ENCODE assay signal across 13 cellular contexts in the genomic region with DNA sequence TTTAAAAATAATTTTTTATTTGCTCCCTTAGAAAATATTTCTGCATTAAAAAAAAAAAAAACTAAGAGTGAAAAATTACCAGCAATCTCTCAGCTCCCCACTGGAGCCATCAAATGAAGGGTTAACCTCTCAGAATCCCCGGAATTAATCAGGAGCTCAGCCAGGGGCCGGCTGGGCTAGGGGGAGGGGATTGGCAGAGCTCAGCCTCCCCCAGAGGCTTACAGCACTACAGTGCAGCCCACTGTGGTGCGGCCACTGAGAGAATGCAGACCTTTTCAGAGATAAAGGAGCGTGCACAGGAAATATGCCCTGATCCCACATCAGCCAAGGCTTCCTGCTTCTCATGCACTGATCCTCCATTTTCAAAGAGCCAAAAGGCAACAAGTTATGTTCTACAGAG.
DNase-seq lines count a peak whose midpoint lies in the region; ATAC-seq and TF ChIP-seq lines count a peak whose summit lies in the region.
"Had no signal": no experiment of that assay in that cellular context is flagged by ENCODE, and none has a peak within 500 bp of the region (broad histone marks: within the 10 kb centered on the region; RNA-seq: fewer than 3 reads in every experiment).

No MANE protein-coding gene starts in this region.

- POLR2A ChIA-PET in SK-N-SH (lab: Yijun Ruan, JAX), result no interaction called here
- POLR2A ChIA-PET in activated CD4-positive, alpha-beta memory T cell treated with anti-CD3 and anti-CD28 coated beads for 36 hours (lab: Charles Lee), result no interaction called here

- H3K27ac Mint-ChIP-seq in glutamatergic neuron (ENCODE audit: unreplicated experiment), result peak overlapping the region; percentile 20
- H3K27ac Mint-ChIP-seq in activated CD4-positive, alpha-beta memory T cell treated with anti-CD3 and anti-CD28 coated beads for 36 hours, result no peak overlapping the region
- H3K27ac Mint-ChIP-seq: T-cell had no signal

- peak; percentile 41 for TF ChIP-seq RAD21 in SK-N-SH (IDR thresholded peaks at IDR 0.05; ENCODE audit: low read length)
- TF ChIP-seq RAD21 in neural cell (conservative IDR thresholded peaks at IDR 0.05), result no peak

- TF ChIP-seq EP300 in SK-N-SH (IDR thresholded peaks at IDR 0.05; ENCODE audit: borderline replicate concordance in 1 of 2, low read depth in 1 of 2, low read length in 1 of 2) (peak; percentile 33 to 40; a peak in 2 of 4 replicates), neural cell (conservative IDR thresholded peaks at IDR 0.05; ENCODE audit: poor library complexity, severe bottlenecking) (no peak)

- in situ Hi-C loops in gastrocnemius medialis (cut with MboI; ENCODE audit: low sequenced_read_pairs in 4 of 4), result no loop called here

- H3K79me2 ChIP-seq in SK-N-SH (ENCODE audit: insufficient read depth), result no peaks in the 10 kb centered on the region
- H3K79me2 ChIP-seq in neural cell (replicated peaks; ENCODE audit: insufficient read depth, low read length), result no peaks in the 10 kb centered on the region

- no peak overlapping the region for H3K9ac ChIP-seq in SK-N-SH
- no peak overlapping the region for H3K9ac ChIP-seq in neural cell (ENCODE audit: low read length)

- H3K4me2 ChIP-seq in SK-N-SH (peak overlapping the region; percentile 33; the same call in 1 of the 2 replicates), neural cell (ENCODE audit: low read length) (peak overlapping the region; percentile 9)

- H4K20me1 ChIP-seq in SK-N-SH (ENCODE audit: insufficient read depth) (no peaks in the 10 kb centered on the region), neural cell (ENCODE audit: insufficient read depth) (no peaks in the 10 kb centered on the region)

- TF ChIP-seq CTCF in SK-N-SH (IDR thresholded peaks at IDR 0.05) (no peak), glutamatergic neuron (IDR thresholded peaks at IDR 0.05; ENCODE audit: partially characterized antibody, unreplicated experiment) (no peak), neural cell (IDR thresholded peaks at IDR 0.05; ENCODE audit: poor library complexity, severe bottlenecking) (no peak), gastrocnemius medialis (IDR thresholded peaks at IDR 0.05 in 4 of 5, conservative IDR thresholded peaks at IDR 0.05 in 1 of 5) (no peak)

- no peak overlapping the region for H3K4me3 Mint-ChIP-seq in glutamatergic neuron (ENCODE audit: unreplicated experiment)
- no peak overlapping the region for H3K4me3 Mint-ChIP-seq in activated CD4-positive, alpha-beta memory T cell treated with anti-CD3 and anti-CD28 coated beads for 36 hours
- H3K4me3 Mint-ChIP-seq: T-cell had no signal

- H3K9me3 Mint-ChIP-seq in glutamatergic neuron (ENCODE audit: unreplicated experiment), result no peaks in the 10 kb centered on the region
- H3K9me3 Mint-ChIP-seq in activated CD4-positive, alpha-beta memory T cell treated with anti-CD3 and anti-CD28 coated beads for 36 hours, result no peaks in the 10 kb centered on the region
- H3K9me3 Mint-ChIP-seq: T-cell had no signal

- H3K27me3 ChIP-seq in H7 (ENCODE audit: control insufficient read depth, insufficient read depth, low read length) (no peaks in the 10 kb centered on the region), SK-N-SH (ENCODE audit: insufficient read depth) (no peaks in the 10 kb centered on the region), neural cell (ENCODE audit: insufficient read depth, low read depth, low read length) (no peaks in the 10 kb centered on the region), gastrocnemius medialis (no peaks in the 10 kb centered on the region)
- H3K27me3 ChIP-seq in effector memory CD4-positive, alpha-beta T cell (replicated peaks; ENCODE audit: control insufficient read depth, insufficient read depth, low read length, poor library complexity, severe bottlenecking), result no peaks in the 10 kb centered on the region
- H3K27me3 ChIP-seq: transverse colon had no signal

- H3K9me3 ChIP-seq in SK-N-SH (no peaks in the 10 kb centered on the region), neural cell (ENCODE audit: low read length) (no peaks in the 10 kb centered on the region), gastrocnemius medialis (no peaks in the 10 kb centered on the region)
- no peaks in the 10 kb centered on the region for H3K9me3 ChIP-seq in effector memory CD4-positive, alpha-beta T cell (ENCODE audit: control insufficient read depth, low read length)
- H3K9me3 ChIP-seq: prostate gland, transverse colon had no signal

- peaks cover 3% of the 10 kb centered on the region for H3F3A ChIP-seq in SK-N-SH (replicated peaks; ENCODE audit: insufficient read depth)
- no peaks in the 10 kb centered on the region for H3F3A ChIP-seq in neural cell (ENCODE audit: insufficient read depth, low read length, poor library complexity, severe bottlenecking)

- H3K4me1 ChIP-seq in SK-N-SH (ENCODE audit: control insufficient read depth in 1 of 2, insufficient read depth in 2 of 2, low read depth in 1 of 2, low read length in 1 of 2) (peaks cover 9 to 53% of the 10 kb centered on the region in 2 experiments), gastrocnemius medialis (no peaks in the 10 kb centered on the region)
- no peaks in the 10 kb centered on the region for H3K4me1 ChIP-seq in effector memory CD4-positive, alpha-beta T cell (ENCODE audit: control insufficient read depth, insufficient read depth, low read length, poor library complexity, severe bottlenecking)
- H3K4me1 ChIP-seq: prostate gland had no signal

- 11% methylated on average over 3 of the region's 4 CpGs for WGBS in SK-N-SH (ENCODE audit: low lambda C conversion rate)

- H3K27me3 Mint-ChIP-seq in glutamatergic neuron (ENCODE audit: unreplicated experiment), result no peaks in the 10 kb centered on the region
- peaks cover 9% of the 10 kb centered on the region for H3K27me3 Mint-ChIP-seq in activated CD4-positive, alpha-beta memory T cell treated with anti-CD3 and anti-CD28 coated beads for 36 hours

- DNase-seq in H7, result peak; percentile 75
- peak; percentile 75 for DNase-seq in SK-N-SH
- DNase-seq in glutamatergic neuron, result peak; percentile 80
- DNase-seq in gastrocnemius medialis, result no peak
- no peak for DNase-seq in effector memory CD4-positive, alpha-beta T cell
- no peak for DNase-seq in SIG-M5 treated with dmso at 0.1 percent for 504 hours (lab: John Stamatoyannopoulos, UW; ENCODE audit: unreplicated experiment)
- DNase-seq in activated CD4-positive, alpha-beta memory T cell treated with anti-CD3 and anti-CD28 coated beads for 36 hours, result no peak
- DNase-seq: NCI-H510A treated with DMSO at 0.1 percent for 48 hours, T-cell, transverse colon had no signal

- H3K9me2 ChIP-seq in SK-N-SH (no peaks in the 10 kb centered on the region), neural cell (ENCODE audit: insufficient read depth, low read length) (no peaks in the 10 kb centered on the region)

- H3K36me3 ChIP-seq in H7 (replicated peaks; ENCODE audit: control insufficient read depth, insufficient read depth, low read length), result no peaks in the 10 kb centered on the region
- H3K36me3 ChIP-seq in SK-N-SH (replicated peaks in 1 of 2; ENCODE audit: control insufficient read depth in 1 of 2, insufficient read depth in 2 of 2, low read length in 1 of 2), result no peaks in the 10 kb centered on the region
- H3K36me3 ChIP-seq in neural cell (ENCODE audit: insufficient read depth, low read length), result no peaks in the 10 kb centered on the region
- H3K36me3 ChIP-seq in gastrocnemius medialis, result no peaks in the 10 kb centered on the region
- H3K36me3 ChIP-seq in effector memory CD4-positive, alpha-beta T cell (ENCODE audit: control insufficient read depth, insufficient read depth, low read length), result no peaks in the 10 kb centered on the region
- H3K36me3 ChIP-seq: prostate gland, transverse colon had no signal

- ATAC-seq in gastrocnemius medialis, result no peak
- ATAC-seq: T-cell had no signal

- no peaks in the 10 kb centered on the region for H3K36me3 Mint-ChIP-seq in glutamatergic neuron (ENCODE audit: unreplicated experiment)
- H3K36me3 Mint-ChIP-seq in activated CD4-positive, alpha-beta memory T cell treated with anti-CD3 and anti-CD28 coated beads for 36 hours, result no peaks in the 10 kb centered on the region
- H3K36me3 Mint-ChIP-seq: T-cell had no signal

- peak overlapping the region; percentile 53; the same call in 1 of the 2 replicates for H2AFZ ChIP-seq in SK-N-SH (ENCODE audit: low read depth)
- H2AFZ ChIP-seq in neural cell (ENCODE audit: low read depth, low read length), result no peak overlapping the region

- TF ChIP-seq POLR2A in gastrocnemius medialis (IDR thresholded peaks at IDR 0.05), result no peak

- H3K27ac ChIP-seq in SK-N-SH (ENCODE audit: low read depth in 2 of 2, low read length in 1 of 2), result peak overlapping the region; percentile 13 to 76; a peak in 3 of 4 replicates
- no peak overlapping the region for H3K27ac ChIP-seq in neural cell (ENCODE audit: low read length)
- H3K27ac ChIP-seq in gastrocnemius medialis, result no peak overlapping the region
- H3K27ac ChIP-seq in effector memory CD4-positive, alpha-beta T cell (ENCODE audit: insufficient read depth, low read length, poor library complexity, severe bottlenecking), result no peak overlapping the region
- H3K27ac ChIP-seq: epithelial cell of prostate, prostate gland, transverse colon had no signal

- H3K4me1 Mint-ChIP-seq in glutamatergic neuron (ENCODE audit: low read depth, unreplicated experiment), result peaks cover 30% of the 10 kb centered on the region
- H3K4me1 Mint-ChIP-seq in activated CD4-positive, alpha-beta memory T cell treated with anti-CD3 and anti-CD28 coated beads for 36 hours (ENCODE audit: low read depth), result no peaks in the 10 kb centered on the region
- H3K4me1 Mint-ChIP-seq: T-cell had no signal

- intact Hi-C loops in gastrocnemius medialis (cut with DNase I; ENCODE audit: low total_unique reads), result no loop called here
- intact Hi-C loops in activated CD4-positive, alpha-beta memory T cell treated with anti-CD3 and anti-CD28 coated beads for 36 hours (cut with micrococcal nuclease), result no loop called here

- H3K4me3 ChIP-seq in H7 (ENCODE audit: insufficient read depth, low read depth, low read length) (no peak overlapping the region), SK-N-SH (ENCODE audit: low read depth in 2 of 2, low read length in 1 of 2) (no peak overlapping the region), neural cell (ENCODE audit: low read length) (no peak overlapping the region), gastrocnemius medialis (no peak overlapping the region)
- no peak overlapping the region for H3K4me3 ChIP-seq in effector memory CD4-positive, alpha-beta T cell (ENCODE audit: insufficient read depth, low read depth, low read length, poor library complexity, severe bottlenecking)
- H3K4me3 ChIP-seq: prostate gland, transverse colon had no signal

- CTCF ChIA-PET in SK-N-SH (lab: Yijun Ruan, JAX), result interaction anchor here (0.9 to 2.2 kb wide), 4 partner anchors 10 to 90 kb away, joined by 3 to 11 read pairs (median 3); no protein-coding TSS in a partner anchor
- CTCF ChIA-PET in activated CD4-positive, alpha-beta memory T cell treated with anti-CD3 and anti-CD28 coated beads for 36 hours (lab: Charles Lee), result no interaction called here

TF ChIP-seq in SK-N-SH, 30 proteins besides CTCF, POLR2A, EP300 and RAD21 (continues in another document):
- TF ChIP-seq MEF2A (IDR thresholded peaks at IDR 0.05; ENCODE audit: borderline replicate concordance, low read depth) (no peak), GATA2 (CRISPR knock-in tag; IDR thresholded peaks at IDR 0.05) (peak; percentile 55)

TF ChIP-seq in neural cell, 6 proteins besides CTCF, POLR2A, EP300 and RAD21 (continues in another document):
- no peak for TF ChIP-seq EZH2 (IDR thresholded peaks at IDR 0.05; ENCODE audit: borderline replicate concordance, insufficient read depth, low read length, poor library complexity, severe bottlenecking)

Comparison
In these comparisons a context has a peak if more than half of its experiments do, and no peak if none do; other contexts are left out.
1. DNase-seq: peak in H7 (single experiment), SK-N-SH (single experiment) and glutamatergic neuron (single experiment); none in gastrocnemius medialis (0 of 2), effector memory CD4-positive, alpha-beta T cell (0 of 3), SIG-M5 treated with dmso at 0.1 percent for 504 hours (single experiment) and activated CD4-positive, alpha-beta memory T cell treated with anti-CD3 and anti-CD28 coated beads for 36 hours (single experiment).
2. H3K27ac ChIP-seq: peak in SK-N-SH (2 of 2); none in neural cell (single experiment), gastrocnemius medialis (0 of 4) and effector memory CD4-positive, alpha-beta T cell (single experiment).